Comparison of ENCODE assay signal across 12 cellular contexts in the genomic region with DNA sequence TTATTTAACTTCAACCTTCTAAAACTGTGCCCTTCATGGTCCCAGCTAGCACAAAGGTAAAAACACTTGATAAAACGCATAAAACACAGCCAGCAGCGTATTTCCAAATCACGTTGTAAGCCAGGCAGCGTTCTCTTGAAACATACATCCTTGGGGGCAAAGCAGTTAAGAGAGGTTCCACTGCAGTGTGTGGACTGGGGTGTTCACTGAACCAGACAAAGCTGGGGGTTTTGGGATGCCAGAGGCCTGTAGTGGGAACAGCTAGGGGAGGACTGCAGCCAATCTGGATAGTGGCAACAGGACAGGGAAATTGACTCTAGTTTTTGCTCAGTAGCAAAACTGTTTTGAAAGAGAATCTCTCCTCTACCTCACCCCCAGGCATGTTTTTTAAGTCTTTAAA. TPM values are rescaled to one million over a fixed set of nuclear protein-coding genes. Genes with fewer than 3 reads are reported as not detected.
A peak's percentile ranks its signal among the peaks of the same experiment; 100 is the strongest.
DNase-seq lines count a peak whose midpoint lies in the region; ATAC-seq and TF ChIP-seq lines count a peak whose summit lies in the region.
"Had no signal": no experiment of that assay in that cellular context is flagged by ENCODE, and none has a peak within 500 bp of the region (broad histone marks: within the 10 kb centered on the region; RNA-seq: fewer than 3 reads in every experiment).

No MANE protein-coding gene starts in this region.

- H2AFZ ChIP-seq in DND-41 (ENCODE audit: low read depth, low read length): no peak overlapping the region
- H2AFZ ChIP-seq: PC-9 had no signal

- intact Hi-C loops in activated T-helper 1 cell treated with anti-CD3 and anti-CD28 coated beads, Interleukin-12 subunit alpha, Interleukin-12 subunit beta, Interleukin-2, Interleukin-4 antibody, amounts not matched to agents 30 ng/mL and 10 ng/mL and 1 ng/mL, durations not matched to agents 14 hours and 24 hours and 36 hours (cut with micrococcal nuclease): loop anchor here (5.0 kb wide), 1 partner anchor 40 kb away; no protein-coding TSS in a partner anchor

- H3K9me3 ChIP-seq in BLaER1 treated with 17β-estradiol and CSF1 and Interleukin-3, amounts not matched to agents 10 nM and 100 nM (replicated peaks in 1 of 11): peaks cover 0 to 4% (median 0%) of the 10 kb centered on the region in 11 experiments; a peak in 2 of 22 replicates
- H3K9me3 ChIP-seq in DND-41 (ENCODE audit: insufficient read depth, low read length, severe bottlenecking): no peaks in the 10 kb centered on the region

- DNase-seq in DND-41 (no peak), caudate nucleus (lab: John Stamatoyannopoulos, UW) (no peak), NCI-H510A treated with DMSO at 0.1 percent for 48 hours (lab: John Stamatoyannopoulos, UW) (no peak), DMS53 treated with DMSO at 0.1 percent for 48 hours (lab: John Stamatoyannopoulos, UW; ENCODE audit: unreplicated experiment) (no peak)
- DNase-seq in activated T-helper 1 cell treated with anti-CD3 and anti-CD28 coated beads, Interleukin-12 subunit alpha, Interleukin-12 subunit beta, Interleukin-2, Interleukin-4 antibody, amounts not matched to agents 30 ng/mL and 10 ng/mL and 1 ng/mL, durations not matched to agents 14 hours and 24 hours and 36 hours (ENCODE audit: low spot score): no peak
- no peak for DNase-seq in natural killer cell treated with Interleukin-12 subunit alpha and Interleukin-12 subunit beta and Interleukin-15 and Interleukin-18, amount 100 ng/mL, for 72 hours (ENCODE audit: low spot score)
- DNase-seq: COR-L47; NCI-H1417; PC-9; stimulated activated CD4-positive, alpha-beta T cell treated with anti-CD3 and anti-CD28 coated beads, Interleukin-4, amount 100 ng/mL, for 1 hour had no signal

- peaks cover 30 to 78% (median 63%) of the 10 kb centered on the region in 10 experiments for H3K4me1 ChIP-seq in BLaER1 treated with 17β-estradiol and CSF1 and Interleukin-3, amounts not matched to agents 10 nM and 100 nM
- peaks cover 60% of the 10 kb centered on the region for H3K4me1 ChIP-seq in DND-41 (ENCODE audit: insufficient read depth, low read length)

- H3K4me2 ChIP-seq in BLaER1 treated with 17β-estradiol and CSF1 and Interleukin-3, amounts not matched to agents 10 nM and 100 nM: peak overlapping the region; percentile 49 to 79 (median 70)
- peak overlapping the region; percentile 74 for H3K4me2 ChIP-seq in DND-41 (ENCODE audit: insufficient read depth, low read length)
- H3K4me2 ChIP-seq: PC-9 had no signal

- H3K27ac ChIP-seq in BLaER1 treated with 17β-estradiol and CSF1 and Interleukin-3, amounts not matched to agents 10 nM and 100 nM: peak overlapping the region in 10 of 11 experiments; percentile 15 to 79 (median 57); a peak in 18 of 22 replicates
- H3K27ac ChIP-seq in DND-41 (ENCODE audit: low read length): peak overlapping the region; percentile 98
- no peak overlapping the region for H3K27ac ChIP-seq in caudate nucleus (ENCODE audit: low read depth, low read length)
- H3K27ac ChIP-seq: PC-9 had no signal

- peak overlapping the region in 6 of 11 experiments; percentile 7 to 45 (median 23); a peak in 5 of 22 replicates for H3K9ac ChIP-seq in BLaER1 treated with 17β-estradiol and CSF1 and Interleukin-3, amounts not matched to agents 10 nM and 100 nM
- peak overlapping the region; percentile 30; the same call in 1 of the 2 replicates for H3K9ac ChIP-seq in DND-41 (ENCODE audit: low read depth, low read length)

- no peak overlapping the region for H3K4me3 ChIP-seq in BLaER1 treated with 17β-estradiol and CSF1 and Interleukin-3, amounts not matched to agents 10 nM and 100 nM
- 0 out of 4 replicates have a peak overlapping the region, but pooled peaks of 1 of the 2 experiments have one; percentile 21 for H3K4me3 ChIP-seq in DND-41 (ENCODE audit: low read depth in 1 of 2, low read length in 2 of 2)
- H3K4me3 ChIP-seq: PC-9 had no signal

- H4K20me1 ChIP-seq in BLaER1 treated with 17β-estradiol and CSF1 and Interleukin-3, amounts not matched to agents 10 nM and 100 nM: no peaks in the 10 kb centered on the region
- H4K20me1 ChIP-seq in DND-41 (ENCODE audit: insufficient read depth, low read length): no peaks in the 10 kb centered on the region; the same call in 1 of the 2 replicates

- H3K27ac Mint-ChIP-seq in activated T-helper 1 cell treated with anti-CD3 and anti-CD28 coated beads, Interleukin-12 subunit alpha, Interleukin-12 subunit beta, Interleukin-2, Interleukin-4 antibody, amounts not matched to agents 30 ng/mL and 10 ng/mL and 1 ng/mL, durations not matched to agents 14 hours and 24 hours and 36 hours: peak overlapping the region; percentile 93
- H3K27ac Mint-ChIP-seq in natural killer cell treated with Interleukin-12 subunit alpha and Interleukin-12 subunit beta and Interleukin-15 and Interleukin-18, amount 100 ng/mL, for 72 hours: peak overlapping the region; percentile 86 to 92

- peaks cover 81% of the 10 kb centered on the region for H3K4me1 Mint-ChIP-seq in activated T-helper 1 cell treated with anti-CD3 and anti-CD28 coated beads, Interleukin-12 subunit alpha, Interleukin-12 subunit beta, Interleukin-2, Interleukin-4 antibody, amounts not matched to agents 30 ng/mL and 10 ng/mL and 1 ng/mL, durations not matched to agents 14 hours and 24 hours and 36 hours (ENCODE audit: low read depth)
- peaks cover 18 to 52% of the 10 kb centered on the region in 2 donors for H3K4me1 Mint-ChIP-seq in natural killer cell treated with Interleukin-12 subunit alpha and Interleukin-12 subunit beta and Interleukin-15 and Interleukin-18, amount 100 ng/mL, for 72 hours (ENCODE audit: low read depth in 2 of 2)

- H3K27me3 ChIP-seq in BLaER1 treated with 17β-estradiol and CSF1 and Interleukin-3, amounts not matched to agents 10 nM and 100 nM: no peaks in the 10 kb centered on the region
- H3K27me3 ChIP-seq in DND-41 (ENCODE audit: insufficient read depth, low read length, poor library complexity): no peaks in the 10 kb centered on the region

- peaks cover 6% of the 10 kb centered on the region for H3K9me3 Mint-ChIP-seq in activated T-helper 1 cell treated with anti-CD3 and anti-CD28 coated beads, Interleukin-12 subunit alpha, Interleukin-12 subunit beta, Interleukin-2, Interleukin-4 antibody, amounts not matched to agents 30 ng/mL and 10 ng/mL and 1 ng/mL, durations not matched to agents 14 hours and 24 hours and 36 hours
- no peaks in the 10 kb centered on the region for H3K9me3 Mint-ChIP-seq in natural killer cell treated with Interleukin-12 subunit alpha and Interleukin-12 subunit beta and Interleukin-15 and Interleukin-18, amount 100 ng/mL, for 72 hours

- ATAC-seq in DND-41 (ENCODE audit: insufficient read depth, low read depth): no peak
- no peak for ATAC-seq in natural killer cell treated with Interleukin-12 subunit alpha and Interleukin-12 subunit beta and Interleukin-15 and Interleukin-18, amount 100 ng/mL, for 72 hours
- ATAC-seq in GM21447 (IDR thresholded peaks at IDR 0.05; ENCODE audit: unreplicated experiment): no peak

- peaks cover 98% of the 10 kb centered on the region for H3K79me2 ChIP-seq in DND-41 (ENCODE audit: insufficient read depth, low read length)

- no peaks in the 10 kb centered on the region for H3K27me3 Mint-ChIP-seq in activated T-helper 1 cell treated with anti-CD3 and anti-CD28 coated beads, Interleukin-12 subunit alpha, Interleukin-12 subunit beta, Interleukin-2, Interleukin-4 antibody, amounts not matched to agents 30 ng/mL and 10 ng/mL and 1 ng/mL, durations not matched to agents 14 hours and 24 hours and 36 hours (ENCODE audit: insufficient read depth)
- no peaks in the 10 kb centered on the region for H3K27me3 Mint-ChIP-seq in natural killer cell treated with Interleukin-12 subunit alpha and Interleukin-12 subunit beta and Interleukin-15 and Interleukin-18, amount 100 ng/mL, for 72 hours

- TF ChIP-seq CTCF in DND-41 (IDR thresholded peaks at IDR 0.05; ENCODE audit: borderline replicate concordance, extremely low read depth, low read length, poor library complexity, severe bottlenecking): no peak

- H3K36me3 ChIP-seq in BLaER1 treated with 17β-estradiol and CSF1 and Interleukin-3, amounts not matched to agents 10 nM and 100 nM: no peaks in the 10 kb centered on the region
- H3K36me3 ChIP-seq in DND-41 (ENCODE audit: insufficient read depth, low read length): peaks cover 57% of the 10 kb centered on the region

- H3K36me3 Mint-ChIP-seq in activated T-helper 1 cell treated with anti-CD3 and anti-CD28 coated beads, Interleukin-12 subunit alpha, Interleukin-12 subunit beta, Interleukin-2, Interleukin-4 antibody, amounts not matched to agents 30 ng/mL and 10 ng/mL and 1 ng/mL, durations not matched to agents 14 hours and 24 hours and 36 hours (ENCODE audit: low read depth): peaks cover 32% of the 10 kb centered on the region
- H3K36me3 Mint-ChIP-seq in natural killer cell treated with Interleukin-12 subunit alpha and Interleukin-12 subunit beta and Interleukin-15 and Interleukin-18, amount 100 ng/mL, for 72 hours: no peaks in the 10 kb centered on the region

- peak overlapping the region; percentile 54 for H3K4me3 Mint-ChIP-seq in activated T-helper 1 cell treated with anti-CD3 and anti-CD28 coated beads, Interleukin-12 subunit alpha, Interleukin-12 subunit beta, Interleukin-2, Interleukin-4 antibody, amounts not matched to agents 30 ng/mL and 10 ng/mL and 1 ng/mL, durations not matched to agents 14 hours and 24 hours and 36 hours
- H3K4me3 Mint-ChIP-seq in natural killer cell treated with Interleukin-12 subunit alpha and Interleukin-12 subunit beta and Interleukin-15 and Interleukin-18, amount 100 ng/mL, for 72 hours: peak overlapping the region; percentile 23

RNA-seq across cellular contexts. Expression of a gene that starts 21.5 kb away (rescaled TPM):
- total RNA-seq in activated T-helper 1 cell treated with anti-CD3 and anti-CD28 coated beads, Interleukin-12 subunit alpha, Interleukin-12 subunit beta, Interleukin-2, Interleukin-4 antibody, amounts not matched to agents 30 ng/mL and 10 ng/mL and 1 ng/mL, durations not matched to agents 14 hours and 24 hours and 36 hours: 168 and 176 TPM in 2 replicates
- total RNA-seq in natural killer cell treated with Interleukin-12 subunit alpha and Interleukin-12 subunit beta and Interleukin-15 and Interleukin-18, amount 100 ng/mL, for 72 hours: 100 to 1,000 TPM; 123 to 142 TPM
